10 cellular contexts compared by ENCODE assay signal in the genomic region with DNA sequence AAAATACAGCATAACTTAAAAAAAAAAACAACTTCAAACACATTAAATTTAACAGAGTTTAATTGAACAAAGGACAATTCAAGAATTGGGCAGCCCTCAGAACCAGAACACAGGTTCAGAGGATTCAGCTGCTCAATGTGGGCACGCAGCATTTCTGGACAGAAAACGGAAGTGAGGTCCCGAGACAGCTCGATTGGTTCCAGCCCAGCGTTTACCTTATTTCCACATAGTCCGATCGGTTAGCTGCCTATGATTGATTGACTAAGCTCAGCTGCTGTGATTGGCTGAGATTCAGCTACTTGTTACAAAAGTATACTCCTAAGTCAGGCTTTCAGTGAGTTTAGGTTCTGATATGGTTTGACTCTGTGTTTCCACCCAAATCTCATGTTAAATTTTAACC. TPM values are rescaled to one million over a fixed set of nuclear protein-coding genes. Genes with fewer than 3 reads are reported as not detected.
"Had no signal": no experiment of that assay in that cellular context is flagged by ENCODE, and none has a peak within 500 bp of the region (broad histone marks: within the 10 kb centered on the region; RNA-seq: fewer than 3 reads in every experiment).

No MANE protein-coding gene starts in this region.

- H3K4me3 ChIP-seq: HAP-1, K562 had no signal

- H3K27ac ChIP-seq: HL-60 had no signal

- H3K27ac Mint-ChIP-seq: HFFc6 had no signal

- H3K36me3 ChIP-seq: HAP-1 had no signal

- H3K9me3 ChIP-seq: HAP-1 had no signal

- DNase-seq: GOT3, H7, HFFc6, IMR-90 had no signal

- H3K4me3 Mint-ChIP-seq: HFFc6 had no signal

- H3K4me1 ChIP-seq: HAP-1 had no signal

- ATAC-seq: HCT116, K562 had no signal

RNA-seq across cellular contexts. Expression of gene ZP4, which starts 33.3 kb away (rescaled TPM):
- total RNA-seq: H4, H7, HFFc6, HT1080, IMR-90, K562 had no signal
- polyA plus RNA-seq: IMR-90, K562 had no signal
